ENCODE assay signal across 4 cellular contexts in genomic region chrX:49598720-49599119, GRCh38. TPM values are rescaled to one million over a fixed set of nuclear protein-coding genes. Genes with fewer than 3 reads are reported as not detected.
"Had no signal": no experiment of that assay in that cellular context is flagged by ENCODE, and none has a peak within 500 bp of the region (broad histone marks: within the 10 kb centered on the region; RNA-seq: fewer than 3 reads in every experiment).

Gene GAGE1, plus strand, starts transcription at chrX:49599020. Its CDS starts 1,155 bp downstream, at chrX:49600175.

RNA-seq across cellular contexts. Expression of gene GAGE1, which starts in this region (rescaled TPM):
- total RNA-seq: LHCN-M2, M059J, MCF 10A, NCI-H460 had no signal
